In genomic region chr1:106360252-106360651, GRCh38 we compare ENCODE assay signal across 14 cellular contexts.
DNase-seq lines count a peak whose midpoint lies in the region; TF ChIP-seq lines count a peak whose summit lies in the region.
"Had no signal": no experiment of that assay in that cellular context is flagged by ENCODE, and none has a peak within 500 bp of the region (broad histone marks: within the 10 kb centered on the region; RNA-seq: fewer than 3 reads in every experiment).

No MANE protein-coding gene starts in this region.

- H4K20me1 ChIP-seq in KMS-11 (ENCODE audit: insufficient read depth) = no peaks in the 10 kb centered on the region

- H3K4me3 Mint-ChIP-seq in endodermal cell = no peak overlapping the region
- H3K4me3 Mint-ChIP-seq: central memory CD8-positive, alpha-beta T cell had no signal

- no peaks in the 10 kb centered on the region for H3K79me2 ChIP-seq in KMS-11 (ENCODE audit: insufficient read depth, low read depth)

- no peaks in the 10 kb centered on the region for H3K27me3 Mint-ChIP-seq in endodermal cell (ENCODE audit: insufficient read depth)
- H3K27me3 Mint-ChIP-seq: central memory CD8-positive, alpha-beta T cell had no signal

- peaks cover 33% of the 10 kb centered on the region for H3K9me3 Mint-ChIP-seq in endodermal cell

- H3K27ac ChIP-seq in A673 (ENCODE audit: low read depth, low read length, poor library complexity, severe bottlenecking) = no peak overlapping the region
- no peak overlapping the region for H3K27ac ChIP-seq in KMS-11
- H3K27ac ChIP-seq in endodermal cell (ENCODE audit: low read depth, low read length) = no peak overlapping the region
- no peak overlapping the region for H3K27ac ChIP-seq in right atrium auricular region

- H2AFZ ChIP-seq in KMS-11 (ENCODE audit: low read depth) = no peak overlapping the region

- peaks cover 16% of the 10 kb centered on the region for H3K9me3 ChIP-seq in A673 (ENCODE audit: low read depth, low read length, poor library complexity, severe bottlenecking)
- peaks cover 27% of the 10 kb centered on the region for H3K9me3 ChIP-seq in endodermal cell (ENCODE audit: control insufficient read depth, low read length)
- peaks cover 0 to 18% of the 10 kb centered on the region in 2 donors for H3K9me3 ChIP-seq in right atrium auricular region

- H3K27ac Mint-ChIP-seq in endodermal cell = no peak overlapping the region

- H3K4me3 ChIP-seq in A673 (ENCODE audit: low read depth, low read length, poor library complexity, severe bottlenecking) (no peak overlapping the region), KMS-11 (IDR thresholded peaks at IDR 0.05; ENCODE audit: insufficient read depth, low read depth, low read length) (no peak overlapping the region), endodermal cell (ENCODE audit: low read length) (no peak overlapping the region), right atrium auricular region (no peak overlapping the region)
- H3K4me3 ChIP-seq: GM12878, mucosa of descending colon had no signal

- BruUV-seq in A673 (replicated peaks; lab: Mats Ljungman, UMichigan) = no TSS peak

- peak; percentile 6 for DNase-seq in A673 (ENCODE audit: low spot score)
- DNase-seq in endodermal cell = no peak
- DNase-seq in GDM1 (lab: John Stamatoyannopoulos, UW) = no peak
- no peak for DNase-seq in right atrium auricular region (ENCODE audit: low spot score)
- DNase-seq in COR-L47 (lab: John Stamatoyannopoulos, UW) = no peak
- no peak for DNase-seq in NCI-H146 treated with DMSO at 0.1 percent for 48 hours (lab: John Stamatoyannopoulos, UW; ENCODE audit: unreplicated experiment)
- DNase-seq: activated CD4-positive, alpha-beta T cell treated with anti-CD3 and anti-CD28 coated beads for 48 hours; activated T-cell treated with anti-CD3 and anti-CD28 coated beads, Interleukin-2, amount 50 U/mL, for 1 hour; kidney glomerular epithelial cell; mucosa of descending colon had no signal

- H3K9ac ChIP-seq in KMS-11 (no peak overlapping the region), endodermal cell (ENCODE audit: extremely low read depth, low read length, poor library complexity, severe bottlenecking) (no peak overlapping the region)

- peak; percentile 42; the same call in 1 of the 2 replicates for TF ChIP-seq CTCF in A673 (conservative IDR thresholded peaks at IDR 0.05; ENCODE audit: low read depth, low read length)
- TF ChIP-seq CTCF in GM12874 (IDR thresholded peaks at IDR 0.05; ENCODE audit: insufficient read depth, low read depth, low read length) = peak; percentile 24; the same call in 1 of the 2 replicates
- peak; percentile 27; the same call in 1 of the 2 replicates for TF ChIP-seq CTCF in KMS-11 (conservative IDR thresholded peaks at IDR 0.05; ENCODE audit: low read depth, low read length)
- TF ChIP-seq CTCF in endodermal cell (conservative IDR thresholded peaks at IDR 0.05) = peak; percentile 38
- TF ChIP-seq CTCF in right atrium auricular region (IDR thresholded peaks at IDR 0.05) = peak in 1 of 2 donors; percentile 19

- POLR2A ChIA-PET in A673 (lab: Charles Lee; ENCODE audit: low non-redundant PET) = interaction anchor here (0.7 kb wide), 1 partner anchor 386 kb away, joined by 4 read pairs; no protein-coding TSS in a partner anchor

- H3K36me3 ChIP-seq in A673 (ENCODE audit: insufficient read depth, low read length, poor library complexity, severe bottlenecking) (no peaks in the 10 kb centered on the region), KMS-11 (ENCODE audit: insufficient read depth) (no peaks in the 10 kb centered on the region), endodermal cell (ENCODE audit: control insufficient read depth, insufficient read depth, low read length) (no peaks in the 10 kb centered on the region), right atrium auricular region (no peaks in the 10 kb centered on the region)

- intact Hi-C loops in A673 (cut with micrococcal nuclease; ENCODE audit: unreplicated experiment) = no loop called here

- no peak overlapping the region for H3K4me2 ChIP-seq in KMS-11

- H3K27me3 ChIP-seq in A673 (replicated peaks; ENCODE audit: insufficient read depth, low read depth, low read length, poor library complexity) (no peaks in the 10 kb centered on the region), KMS-11 (ENCODE audit: insufficient read depth, low read depth) (no peaks in the 10 kb centered on the region), endodermal cell (ENCODE audit: control insufficient read depth, insufficient read depth, low read length, poor library complexity, severe bottlenecking) (no peaks in the 10 kb centered on the region), right atrium auricular region (no peaks in the 10 kb centered on the region)

- CTCF ChIA-PET in A673 (lab: Charles Lee) = no interaction called here

- H3K4me1 ChIP-seq in A673 (ENCODE audit: insufficient read depth, low read length, poor library complexity, severe bottlenecking) (no peaks in the 10 kb centered on the region), KMS-11 (ENCODE audit: low read depth, poor library complexity, severe bottlenecking) (no peaks in the 10 kb centered on the region), endodermal cell (ENCODE audit: control insufficient read depth, insufficient read depth, low read length) (no peaks in the 10 kb centered on the region), right atrium auricular region (no peaks in the 10 kb centered on the region)

- H3K36me3 Mint-ChIP-seq in endodermal cell (ENCODE audit: low read depth) = peaks cover 4% of the 10 kb centered on the region

- 100% methylated on average over 1 of the region's 2 CpGs; no CpG with 5 or more reads in 1 of the 2 experiments for WGBS in endodermal cell (ENCODE audit: insufficient coverage in 1 of 2, insufficient read length in 1 of 2), 2 experiments

- H3K4me1 Mint-ChIP-seq in endodermal cell = no peaks in the 10 kb centered on the region
- H3K4me1 Mint-ChIP-seq: central memory CD8-positive, alpha-beta T cell had no signal
